In genomic region chr3:30913176-30913575, GRCh38 we compare ENCODE assay signal across 24 cellular contexts.
A peak's percentile ranks its signal among the peaks of the same experiment; 100 is the strongest.
DNase-seq lines count a peak whose midpoint lies in the region; ATAC-seq and TF ChIP-seq lines count a peak whose summit lies in the region.
"Had no signal": no experiment of that assay in that cellular context is flagged by ENCODE, and none has a peak within 500 bp of the region (broad histone marks: within the 10 kb centered on the region; RNA-seq: fewer than 3 reads in every experiment).

No MANE protein-coding gene starts in this region.

- no peak overlapping the region for H3K4me3 ChIP-seq in ACC112 (ENCODE audit: low read depth, low read length)
- H3K4me3 ChIP-seq in brain microvascular endothelial cell (ENCODE audit: low read depth, low read length): no peak overlapping the region
- no peak overlapping the region for H3K4me3 ChIP-seq in fibroblast of pulmonary artery (replicated peaks; ENCODE audit: low read depth, low read length)
- H3K4me3 ChIP-seq: PC-9, SJSA1 had no signal

- DNase-seq in GM03348 (ENCODE audit: low spot score) (peak; percentile 50), brain microvascular endothelial cell (peak; percentile 24), fibroblast of pulmonary artery (ENCODE audit: low read depth) (peak; percentile 29), NCI-H1105 treated with DMSO at 0.1 percent for 48 hours (lab: John Stamatoyannopoulos, UW) (no peak), RWPE1 (ENCODE audit: low spot score) (no peak)
- DNase-seq: 8988T; C1 segment of cervical spinal cord; Caco-2; CD4-positive, alpha-beta memory T cell; DMS79 treated with DMSO at 0.1 percent for 48 hours; NCI-H1092 treated with DMSO at 0.1 percent for 48 hours; NCI-H146; NCI-H1930; NCI-H2107; NCI-H446; NCI-H526; PC-9; Right ventricle myocardium superior; T-cell had no signal

- no peaks in the 10 kb centered on the region for H3K27me3 ChIP-seq in ACC112 (ENCODE audit: insufficient read depth, low read length)
- no peaks in the 10 kb centered on the region for H3K27me3 ChIP-seq in brain microvascular endothelial cell (replicated peaks)
- H3K27me3 ChIP-seq: SJSA1 had no signal

- TF ChIP-seq CTCF in brain microvascular endothelial cell (IDR thresholded peaks at IDR 0.05; ENCODE audit: low read depth, low read length, missing control alignments) (no peak), fibroblast of pulmonary artery (IDR thresholded peaks at IDR 0.05; ENCODE audit: low read length, missing control alignments) (no peak), RWPE1 (conservative IDR thresholded peaks at IDR 0.05; ENCODE audit: low read depth) (no peak)

- H3K4me1 ChIP-seq in ACC112 (ENCODE audit: control insufficient read depth, insufficient read depth, low read length, unreplicated experiment): peaks cover 27% of the 10 kb centered on the region
- H3K4me1 ChIP-seq: Caco-2, SJSA1 had no signal

- ATAC-seq in GM18909 (IDR thresholded peaks at IDR 0.05; ENCODE audit: poor library complexity, unreplicated experiment): no peak
- no peak for ATAC-seq in GM18858 (IDR thresholded peaks at IDR 0.05; ENCODE audit: unreplicated experiment)
- ATAC-seq: T-cell had no signal

- H3K79me2 ChIP-seq in ACC112 (ENCODE audit: control insufficient read depth, insufficient read depth, low read length, unreplicated experiment): no peaks in the 10 kb centered on the region

- in situ Hi-C loops in brain microvascular endothelial cell (cut with HindIII; ENCODE audit: low pct_ligation_motif_present, low sequenced_read_pairs): no loop called here

- CTCF ChIA-PET in RWPE1 (lab: Yijun Ruan, JAX): no interaction called here

- POLR2A ChIA-PET in RWPE1 (lab: Yijun Ruan, JAX; ENCODE audit: low non-redundant PET): no interaction called here

- no peaks in the 10 kb centered on the region for H3K36me3 ChIP-seq in ACC112 (ENCODE audit: insufficient read depth, low read length)
- no peaks in the 10 kb centered on the region for H3K36me3 ChIP-seq in brain microvascular endothelial cell (replicated peaks)
- H3K36me3 ChIP-seq: SJSA1 had no signal

- H2AFZ ChIP-seq in ACC112 (ENCODE audit: low read length, unreplicated experiment): no peak overlapping the region
- H2AFZ ChIP-seq: PC-9 had no signal

- peak overlapping the region; percentile 62 for H3K27ac ChIP-seq in ACC112 (ENCODE audit: low read depth, low read length)
- H3K27ac ChIP-seq in brain microvascular endothelial cell: no peak overlapping the region
- H3K27ac ChIP-seq in RWPE1: no peak overlapping the region
- H3K27ac ChIP-seq: HL-60, PC-9, SJSA1 had no signal

Comparison
In these comparisons a context has a peak if more than half of its experiments do, and no peak if none do; other contexts are left out.
1. DNase-seq: peak in GM03348 (single experiment), brain microvascular endothelial cell (single experiment) and fibroblast of pulmonary artery (single experiment); none in NCI-H1105 treated with DMSO at 0.1 percent for 48 hours (single experiment) and RWPE1 (single experiment).